8 cellular contexts compared by ENCODE assay signal in the genomic region with DNA sequence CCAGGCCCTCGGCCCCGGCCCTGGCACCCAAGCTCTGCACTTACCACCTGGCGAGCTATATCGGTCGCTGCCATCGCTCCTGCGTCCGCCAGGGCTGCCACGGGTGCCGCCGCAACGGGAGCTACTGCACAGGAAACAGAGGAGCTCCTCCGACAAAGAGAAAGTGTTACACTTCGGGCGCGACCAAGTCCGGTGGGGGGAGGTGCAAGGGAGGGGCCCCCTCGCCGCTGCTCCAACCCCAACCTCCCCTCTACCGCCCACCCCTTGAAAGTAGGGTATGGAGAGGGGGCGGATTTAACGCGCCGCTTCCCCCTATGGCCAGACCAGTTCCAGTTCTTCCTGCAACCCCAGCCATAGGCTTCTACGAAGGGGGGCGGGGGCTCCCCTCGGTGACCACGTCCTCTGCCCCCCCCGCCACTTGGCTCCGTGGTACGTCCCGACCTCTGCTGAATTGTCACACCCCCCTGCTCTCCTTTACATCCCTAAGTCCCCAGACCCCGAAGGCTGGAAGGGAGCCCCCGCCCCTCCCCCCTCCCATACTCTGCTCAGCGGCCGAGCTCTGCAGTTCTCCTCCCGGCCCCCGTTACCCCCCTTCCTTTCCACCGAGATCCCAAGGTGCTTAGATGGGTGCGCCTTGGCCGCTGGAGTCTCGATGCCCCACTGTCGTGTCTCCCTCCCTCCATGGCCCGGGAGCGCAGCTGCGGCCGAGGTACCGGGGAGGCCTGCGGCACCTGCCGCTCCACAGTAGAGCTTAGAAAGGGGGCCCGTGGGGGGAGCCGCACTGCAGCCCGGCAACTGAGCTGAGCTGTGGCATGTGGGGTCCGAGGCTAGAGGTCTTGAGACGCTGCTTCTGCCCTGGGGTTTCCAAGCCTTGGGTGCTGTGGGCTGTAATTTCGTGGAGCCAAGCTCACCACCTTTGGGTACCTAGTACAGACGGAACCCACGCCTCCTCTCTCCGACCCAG. TPM values are rescaled to one million over a fixed set of nuclear protein-coding genes. Genes with fewer than 3 reads are reported as not detected.
DNase-seq lines count a peak whose midpoint lies in the region; ATAC-seq and TF ChIP-seq lines count a peak whose summit lies in the region.

A gene (minus strand): TSS at position 137 of the 964 bp plus-strand sequence. CDS start 63 bp downstream, at position 74.

- no peak within 1 kb of the TSS for H3K23ac ChIP-seq in mesendoderm (ENCODE audit: low read length)

- H3K4me2 ChIP-seq in mesendoderm (ENCODE audit: low read length) = peak within 1 kb of the TSS; percentile 50

- POLR2A ChIA-PET in activated CD8-positive, alpha-beta T cell treated with anti-CD3 and anti-CD28 coated beads, Interleukin-2, amount 10 ng/mL, durations not matched to agents 7 days and 5 days (lab: Charles Lee) = interaction anchor here (0.6 to 6.5 kb wide), 22 partner anchors 10 to 178 kb away, joined by 3 to 198 read pairs (median 4); a partner anchor contains a TSS

- no peaks in the 10 kb centered on the region for H3K79me1 ChIP-seq in mesendoderm (ENCODE audit: low read length)

- H3K9ac ChIP-seq in mesendoderm (ENCODE audit: low read length) = peak within 1 kb of the TSS; percentile 56

- WGBS in mesendoderm (ENCODE audit: extremely low coverage, insufficient coverage, low lambda C conversion rate) = no CpG with 5 or more reads among the region's 59 CpGs

- H3K27ac ChIP-seq in mesendoderm (ENCODE audit: low read depth, low read length) = no peak within 1 kb of the TSS

- H3K18ac ChIP-seq in mesendoderm (ENCODE audit: low read length) = peak within 1 kb of the TSS; percentile 3

- TF ChIP-seq CTCF in BE2C (IDR thresholded peaks at IDR 0.05; ENCODE audit: low read depth, low read length) = no peak

- no peak within 1 kb of the TSS for H2BK120ac ChIP-seq in mesendoderm (ENCODE audit: low read depth, low read length)

- H4K8ac ChIP-seq in mesendoderm (ENCODE audit: low read depth, low read length) = no peak within 1 kb of the TSS

- peaks cover 28% of the 10 kb centered on the region for H3K36me3 Mint-ChIP-seq in activated CD8-positive, alpha-beta T cell treated with anti-CD3 and anti-CD28 coated beads, Interleukin-2, amount 10 ng/mL, durations not matched to agents 7 days and 5 days (ENCODE audit: low read depth)

- H3K4me3 Mint-ChIP-seq in activated CD8-positive, alpha-beta T cell treated with anti-CD3 and anti-CD28 coated beads, Interleukin-2, amount 10 ng/mL, durations not matched to agents 7 days and 5 days = peak within 1 kb of the TSS; percentile 92

- H3K9me3 ChIP-seq in BE2C = no peaks in the 10 kb centered on the region

- ATAC-seq in GM19023 (IDR thresholded peaks at IDR 0.05; ENCODE audit: unreplicated experiment) = peak; percentile 63
- ATAC-seq in HG03196 (IDR thresholded peaks at IDR 0.05; ENCODE audit: unreplicated experiment) = peak; percentile 68
- peak; percentile 80 for ATAC-seq in activated CD8-positive, alpha-beta T cell treated with anti-CD3 and anti-CD28 coated beads, Interleukin-2, amount 10 ng/mL, durations not matched to agents 7 days and 5 days

- H3K27ac Mint-ChIP-seq in activated CD8-positive, alpha-beta T cell treated with anti-CD3 and anti-CD28 coated beads, Interleukin-2, amount 10 ng/mL, durations not matched to agents 7 days and 5 days = peak within 1 kb of the TSS; percentile 99

- CTCF ChIA-PET in activated CD8-positive, alpha-beta T cell treated with anti-CD3 and anti-CD28 coated beads, Interleukin-2, amount 10 ng/mL, durations not matched to agents 7 days and 5 days (lab: Charles Lee) = interaction anchor here (0.6 to 4.9 kb wide), 12 partner anchors 10 to 83 kb away, joined by 3 to 37 read pairs (median 4); a partner anchor contains a TSS

- H3K79me2 ChIP-seq in mesendoderm (ENCODE audit: control insufficient read depth, insufficient read depth, low read length) = no peaks in the 10 kb centered on the region

- H3K27me3 ChIP-seq in BE2C = no peaks in the 10 kb centered on the region
- H3K27me3 ChIP-seq in mesendoderm (ENCODE audit: insufficient read depth, low read length, poor library complexity) = no peaks in the 10 kb centered on the region

- no peak within 1 kb of the TSS for H4K5ac ChIP-seq in mesendoderm (ENCODE audit: low read length)

- DNase-seq in BE2C = peak; percentile 81
- DNase-seq in NCI-H82 treated with DMSO at 0.1 percent for 48 hours (lab: John Stamatoyannopoulos, UW; ENCODE audit: unreplicated experiment) = peak; percentile 60
- DNase-seq in activated CD8-positive, alpha-beta T cell treated with anti-CD3 and anti-CD28 coated beads, Interleukin-2, amount 10 ng/mL, durations not matched to agents 7 days and 5 days = peak; percentile 91
- DNase-seq in effector CD8-positive, alpha-beta T cell (lab: John Stamatoyannopoulos, UW) = peak; percentile 82
- DNase-seq in mesendoderm = peak; percentile 82
- DNase-seq in stimulated activated CD8-positive, alpha-beta memory T cell treated with anti-CD3 and anti-CD28 coated beads, Interleukin-15, amount 100 ng/mL, for 48 hours (ENCODE audit: low read depth in 2 of 2) = peak; percentile 68 to 83

- peaks cover 16% of the 10 kb centered on the region for H3K4me1 Mint-ChIP-seq in activated CD8-positive, alpha-beta T cell treated with anti-CD3 and anti-CD28 coated beads, Interleukin-2, amount 10 ng/mL, durations not matched to agents 7 days and 5 days (ENCODE audit: low read depth)

- H3K4me3 ChIP-seq in BE2C (ENCODE audit: low read depth, low read length) = peak within 1 kb of the TSS; percentile 85
- H3K4me3 ChIP-seq in mesendoderm (ENCODE audit: low read length) = peak within 1 kb of the TSS; percentile 33

- no peak within 1 kb of the TSS for H3K4ac ChIP-seq in mesendoderm (ENCODE audit: low read depth, low read length)

- H3K4me1 ChIP-seq in BE2C (peaks cover under 1% of the 10 kb centered on the region), mesendoderm (ENCODE audit: control insufficient read depth, low read depth, low read length) (no peaks in the 10 kb centered on the region)

- no peak within 1 kb of the TSS for H2AK5ac ChIP-seq in mesendoderm (ENCODE audit: low read length)

- H3K36me3 ChIP-seq in BE2C (no peaks in the 10 kb centered on the region; the same call in 1 of the 2 replicates), mesendoderm (ENCODE audit: control insufficient read depth, insufficient read depth, low read length) (no peaks in the 10 kb centered on the region)

- no peaks in the 10 kb centered on the region for H3K9me3 Mint-ChIP-seq in activated CD8-positive, alpha-beta T cell treated with anti-CD3 and anti-CD28 coated beads, Interleukin-2, amount 10 ng/mL, durations not matched to agents 7 days and 5 days (ENCODE audit: insufficient read depth)

- peak within 1 kb of the TSS; percentile 79 for H3K56ac ChIP-seq in mesendoderm (ENCODE audit: low read length)

- H2BK15ac ChIP-seq in mesendoderm (replicated peaks; ENCODE audit: low read depth) = no peak within 1 kb of the TSS

- no peak within 1 kb of the TSS for H2BK5ac ChIP-seq in mesendoderm (ENCODE audit: low read length)

- H3K27me3 Mint-ChIP-seq in activated CD8-positive, alpha-beta T cell treated with anti-CD3 and anti-CD28 coated beads, Interleukin-2, amount 10 ng/mL, durations not matched to agents 7 days and 5 days (ENCODE audit: low read depth) = no peaks in the 10 kb centered on the region

RNA-seq across cellular contexts. Expression of the gene that starts here (rescaled TPM):
- polyA plus RNA-seq in BE2C (2012; ENCODE audit: insufficient read depth, insufficient read length, low read depth) = 104 TPM
- total RNA-seq in activated CD8-positive, alpha-beta T cell treated with anti-CD3 and anti-CD28 coated beads, Interleukin-2, amount 10 ng/mL, durations not matched to agents 7 days and 5 days = 100 to 1,000 TPM; 303 to 312 TPM
- polyA plus RNA-seq in mesendoderm (2013, experiment 1 of 2) = 19.8 TPM
- 20.8 TPM for polyA plus RNA-seq in mesendoderm (2013, experiment 2 of 2)
